ENCODE assay signal across 18 cellular contexts in the genomic region with DNA sequence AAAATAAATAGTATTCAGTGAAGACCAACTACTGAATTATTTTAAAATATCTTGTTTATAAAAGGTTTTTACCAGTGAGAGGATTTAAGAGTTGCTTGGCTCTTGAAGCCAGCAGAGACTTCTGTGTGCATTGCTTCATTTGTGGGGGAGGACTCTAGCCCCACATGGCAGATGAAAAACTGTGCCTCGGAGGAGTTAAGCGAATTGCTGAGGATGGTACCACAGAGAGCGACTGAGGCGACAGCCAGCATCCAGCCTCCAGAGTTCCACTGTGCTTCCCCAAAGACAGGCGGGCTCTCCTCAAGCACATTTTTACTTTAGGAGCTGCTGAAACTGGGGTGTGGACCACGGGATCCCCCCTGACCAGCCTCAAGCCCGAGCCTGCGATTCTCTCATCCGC.
A peak's percentile ranks its signal among the peaks of the same experiment; 100 is the strongest.
DNase-seq lines count a peak whose midpoint lies in the region; ATAC-seq and TF ChIP-seq lines count a peak whose summit lies in the region.
"Had no signal": no experiment of that assay in that cellular context is flagged by ENCODE, and none has a peak within 500 bp of the region (broad histone marks: within the 10 kb centered on the region; RNA-seq: fewer than 3 reads in every experiment).

No MANE protein-coding gene starts in this region.

- no TSS peak for BruUV-seq in HCT116 (replicated peaks; lab: Mats Ljungman, UMichigan)

- H3K4me3 ChIP-seq in HCT116 (replicated peaks in 1 of 2; ENCODE audit: low read depth in 1 of 2, low read length in 2 of 2) (no peak overlapping the region), thoracic aorta (no peak overlapping the region)
- H3K4me3 ChIP-seq: BLaER1 treated with 17β-estradiol and CSF1 and Interleukin-3, amounts not matched to agents 10 nM and 100 nM; MG63 had no signal

- intact Hi-C loops in HCT116 (cut with micrococcal nuclease), result no loop called here
- intact Hi-C loops in head of caudate nucleus (cut with DNase I), result no loop called here

- no peaks in the 10 kb centered on the region for H3K9me3 ChIP-seq in HCT116 (ENCODE audit: control insufficient read depth in 1 of 2, insufficient read depth in 1 of 2, low read depth in 1 of 2, low read length in 2 of 2)
- H3K9me3 ChIP-seq in thoracic aorta, result no peaks in the 10 kb centered on the region
- H3K9me3 ChIP-seq: BLaER1 treated with 17β-estradiol and CSF1 and Interleukin-3, amounts not matched to agents 10 nM and 100 nM; SK-N-SH had no signal

- H3K36me3 ChIP-seq in HCT116 (ENCODE audit: control insufficient read depth in 1 of 2, insufficient read depth in 2 of 2, low read length in 2 of 2) (no peaks in the 10 kb centered on the region), thoracic aorta (no peaks in the 10 kb centered on the region)
- H3K36me3 ChIP-seq: BLaER1 treated with 17β-estradiol and CSF1 and Interleukin-3, amounts not matched to agents 10 nM and 100 nM had no signal

- no peak overlapping the region for H3K9ac ChIP-seq in HCT116 (ENCODE audit: low read length)
- H3K9ac ChIP-seq: BLaER1 treated with 17β-estradiol and CSF1 and Interleukin-3, amounts not matched to agents 10 nM and 100 nM; SK-N-SH had no signal

- RAD21 ChIA-PET in HCT116 (lab: Charles Lee; ENCODE audit: low non-redundant PET in 1 of 2, low total read pairs in 2 of 2, uncharacterized antibody in 2 of 2, unreplicated experiment in 2 of 2), result no interaction called here

- peaks cover 19 to 60% of the 10 kb centered on the region in 2 experiments for H3K4me1 ChIP-seq in HCT116 (ENCODE audit: control insufficient read depth in 1 of 2, insufficient read depth in 2 of 2, low read length in 2 of 2)
- peaks cover 34 to 59% of the 10 kb centered on the region in 2 donors for H3K4me1 ChIP-seq in thoracic aorta (ENCODE audit: control insufficient read depth in 1 of 2, low read depth in 2 of 2)
- H3K4me1 ChIP-seq: BLaER1 treated with 17β-estradiol and CSF1 and Interleukin-3, amounts not matched to agents 10 nM and 100 nM had no signal

- CTCF ChIA-PET in HCT116 (lab: Charles Lee), result no interaction called here

- no peak overlapping the region for H3K27ac ChIP-seq in HCT116 (ENCODE audit: low read depth, low read length)
- peak overlapping the region; percentile 93 to 96 for H3K27ac ChIP-seq in thoracic aorta
- H3K27ac ChIP-seq: BLaER1 treated with 17β-estradiol and CSF1 and Interleukin-3, amounts not matched to agents 10 nM and 100 nM had no signal

- TF ChIP-seq CTCF in HCT116 (IDR thresholded peaks at IDR 0.05 in 2 of 3, conservative IDR thresholded peaks at IDR 0.05 in 1 of 3; ENCODE audit: borderline replicate concordance in 1 of 3, insufficient read depth in 1 of 3, low read depth in 2 of 3, low read length in 2 of 3) (no peak), thoracic aorta (IDR thresholded peaks at IDR 0.05) (no peak)

- no peak for DNase-seq in HCT116 (ENCODE audit: low read depth, low spot score)
- peak; percentile 65 for DNase-seq in amniotic epithelial cell (ENCODE audit: low read depth)
- DNase-seq in head of caudate nucleus, result peak in 25 of 42 donors; percentile 15 to 83 (median 41)
- no peak for DNase-seq in thoracic aorta (ENCODE audit: low spot score)
- DNase-seq in GM19238 (ENCODE audit: insufficient read length, low spot score), result no peak
- no peak for DNase-seq in activated CD4-positive, alpha-beta T cell treated with anti-CD3 and anti-CD28 coated beads for 48 hours
- DNase-seq: activated CD4-positive, alpha-beta T cell treated with anti-CD3 and anti-CD28 coated beads, Interleukin-2, amount 50 U/mL, for 1 hour; activated T-cell treated with anti-CD3 and anti-CD28 coated beads, Interleukin-2, amount 50 U/mL, for 24 hours; DMS153; effector memory CD4-positive, alpha-beta T cell; NCI-H1930; NCI-H524; retina; SK-N-SH had no signal

- no peaks in the 10 kb centered on the region for H3K27me3 ChIP-seq in HCT116 (ENCODE audit: insufficient read depth, low read length)
- H3K27me3 ChIP-seq in thoracic aorta (replicated peaks; ENCODE audit: insufficient read depth), result no peaks in the 10 kb centered on the region
- H3K27me3 ChIP-seq: BLaER1 treated with 17β-estradiol and CSF1 and Interleukin-3, amounts not matched to agents 10 nM and 100 nM; MG63 had no signal

- no peak for TF ChIP-seq RAD21 in HCT116 (IDR thresholded peaks at IDR 0.05; ENCODE audit: low read depth)

- no peaks in the 10 kb centered on the region for H3K79me2 ChIP-seq in HCT116 (ENCODE audit: insufficient read depth, low read length)

- no peak for ATAC-seq in HCT116
- no peak for ATAC-seq in thoracic aorta (ENCODE audit: insufficient number of reproducible peaks, low FRiP score, low read depth)
- no peak for ATAC-seq in GM19324 (IDR thresholded peaks at IDR 0.05; ENCODE audit: low FRiP score, unreplicated experiment)
- ATAC-seq: activated naive CD4-positive, alpha-beta T cell treated with anti-CD3 and anti-CD28 coated beads, Interleukin-2, amount 50 U/mL, for 72 hours had no signal

- POLR2A ChIA-PET in HCT116 (lab: Charles Lee), result no interaction called here

- H3K9me2 ChIP-seq in HCT116 (ENCODE audit: insufficient read depth), result no peaks in the 10 kb centered on the region
- H3K9me2 ChIP-seq: SK-N-SH had no signal

- no peaks in the 10 kb centered on the region for H4K20me1 ChIP-seq in HCT116 (ENCODE audit: insufficient read depth)
- H4K20me1 ChIP-seq: BLaER1 treated with 17β-estradiol and CSF1 and Interleukin-3, amounts not matched to agents 10 nM and 100 nM had no signal

- peak overlapping the region; percentile 52 for H3K4me2 ChIP-seq in HCT116 (ENCODE audit: low read length)
- H3K4me2 ChIP-seq: BLaER1 treated with 17β-estradiol and CSF1 and Interleukin-3, amounts not matched to agents 10 nM and 100 nM; SK-N-SH had no signal

- TF ChIP-seq POLR2A in HCT116 (IDR thresholded peaks at IDR 0.05; ENCODE audit: borderline replicate concordance, extremely low read depth, insufficient read depth, insufficient read length), result no peak

- no peak overlapping the region for H2AFZ ChIP-seq in HCT116 (ENCODE audit: low read depth, low read length, poor library complexity, severe bottlenecking)

TF ChIP-seq in HCT116, 20 proteins besides CTCF, POLR2A, EP300 and RAD21 (continues in another document):
- TF ChIP-seq EZH2 (IDR thresholded peaks at IDR 0.05), result no peak
- TF ChIP-seq EZH2phosphoT487 (IDR thresholded peaks at IDR 0.05; ENCODE audit: borderline replicate concordance), result no peak
- TF ChIP-seq SRF (IDR thresholded peaks at IDR 0.05; ENCODE audit: low read depth), result no peak
- no peak for TF ChIP-seq EGR1 (IDR thresholded peaks at IDR 0.05; ENCODE audit: low read depth)
- no peak for TF ChIP-seq ZNF274 (IDR thresholded peaks at IDR 0.05; ENCODE audit: low read depth, low read length)
- TF ChIP-seq SIN3A (IDR thresholded peaks at IDR 0.05; ENCODE audit: low read depth), result no peak
- TF ChIP-seq SP1 (IDR thresholded peaks at IDR 0.05; ENCODE audit: low read depth), result no peak
- TF ChIP-seq FOSL1 (IDR thresholded peaks at IDR 0.05; ENCODE audit: low read depth), result no peak
- no peak for TF ChIP-seq REST (IDR thresholded peaks at IDR 0.05; ENCODE audit: low read depth)
- no peak for TF ChIP-seq CEBPB (IDR thresholded peaks at IDR 0.05; ENCODE audit: low read depth)
- TF ChIP-seq POLR2AphosphoS5 (IDR thresholded peaks at IDR 0.05; ENCODE audit: low read depth, low read length), result no peak
- TF ChIP-seq ELF1 (IDR thresholded peaks at IDR 0.05; ENCODE audit: borderline replicate concordance, low read depth), result no peak
- TF ChIP-seq ATF3 (IDR thresholded peaks at IDR 0.05), result no peak
- TF ChIP-seq, protein P1, sequence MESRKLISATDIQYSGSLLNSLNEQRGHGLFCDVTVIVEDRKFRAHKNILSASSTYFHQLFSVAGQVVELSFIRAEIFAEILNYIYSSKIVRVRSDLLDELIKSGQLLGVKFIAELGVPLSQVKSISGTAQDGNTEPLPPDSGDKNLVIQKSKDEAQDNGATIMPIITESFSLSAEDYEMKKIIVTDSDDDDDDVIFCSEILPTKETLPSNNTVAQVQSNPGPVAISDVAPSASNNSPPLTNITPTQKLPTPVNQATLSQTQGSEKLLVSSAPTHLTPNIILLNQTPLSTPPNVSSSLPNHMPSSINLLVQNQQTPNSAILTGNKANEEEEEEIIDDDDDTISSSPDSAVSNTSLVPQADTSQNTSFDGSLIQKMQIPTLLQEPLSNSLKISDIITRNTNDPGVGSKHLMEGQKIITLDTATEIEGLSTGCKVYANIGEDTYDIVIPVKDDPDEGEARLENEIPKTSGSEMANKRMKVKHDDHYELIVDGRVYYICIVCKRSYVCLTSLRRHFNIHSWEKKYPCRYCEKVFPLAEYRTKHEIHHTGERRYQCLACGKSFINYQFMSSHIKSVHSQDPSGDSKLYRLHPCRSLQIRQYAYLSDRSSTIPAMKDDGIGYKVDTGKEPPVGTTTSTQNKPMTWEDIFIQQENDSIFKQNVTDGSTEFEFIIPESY (IDR thresholded peaks at IDR 0.05; ENCODE audit: extremely low read depth, insufficient replicate concordance, low read length), result no peak

Comparison
In these comparisons a context has a peak if more than half of its experiments do, and no peak if none do; other contexts are left out.
1. DNase-seq: peak in amniotic epithelial cell (single experiment) and head of caudate nucleus (25 of 42); none in HCT116 (single experiment), thoracic aorta (single experiment), GM19238 (single experiment) and activated CD4-positive, alpha-beta T cell treated with anti-CD3 and anti-CD28 coated beads for 48 hours (single experiment).